ENCODE assay signal across 1 cellular context in the genomic region with DNA sequence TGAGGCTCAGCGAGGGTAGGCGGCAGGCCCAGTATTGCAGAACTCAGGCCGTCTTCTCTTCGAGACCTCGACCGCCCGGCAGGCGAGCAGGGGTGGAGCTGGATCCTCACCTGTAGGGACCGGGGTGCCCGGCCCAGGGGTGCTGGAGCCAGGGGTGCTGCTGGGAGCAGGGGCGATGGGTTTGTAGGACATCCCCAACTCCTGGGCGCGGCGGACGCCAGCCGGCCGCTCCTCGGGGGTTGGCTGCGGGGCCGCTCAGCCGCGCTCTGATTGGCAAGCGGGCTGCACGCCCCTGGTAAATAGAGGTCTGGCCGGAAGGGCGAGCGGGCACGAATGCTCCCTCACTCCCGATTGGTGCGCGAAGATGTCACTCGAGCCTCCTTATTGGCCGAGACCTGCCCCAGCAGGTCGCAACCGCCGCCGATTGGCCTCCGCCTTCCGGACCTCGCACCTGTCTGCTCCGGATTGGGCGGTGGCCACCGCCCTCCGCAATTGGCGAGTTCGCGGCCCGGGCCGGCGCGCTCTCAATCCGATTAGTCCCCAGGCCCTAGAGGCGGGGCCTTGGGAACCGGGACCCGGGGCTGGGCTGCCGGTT.
A peak's percentile ranks its signal among the peaks of the same experiment; 100 is the strongest.
TF ChIP-seq lines count a peak whose summit lies in the region.

A gene with protein sequence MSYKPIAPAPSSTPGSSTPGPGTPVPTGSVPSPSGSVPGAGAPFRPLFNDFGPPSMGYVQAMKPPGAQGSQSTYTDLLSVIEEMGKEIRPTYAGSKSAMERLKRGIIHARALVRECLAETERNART (minus strand): TSS at position 272 of the 595 bp plus-strand sequence. CDS start 80 bp downstream, at position 192.

TF ChIP-seq in HepG2, 621 proteins besides CTCF, POLR2A, EP300 and RAD21 (continued from another document and continues in another):
- TF ChIP-seq, protein P1, sequence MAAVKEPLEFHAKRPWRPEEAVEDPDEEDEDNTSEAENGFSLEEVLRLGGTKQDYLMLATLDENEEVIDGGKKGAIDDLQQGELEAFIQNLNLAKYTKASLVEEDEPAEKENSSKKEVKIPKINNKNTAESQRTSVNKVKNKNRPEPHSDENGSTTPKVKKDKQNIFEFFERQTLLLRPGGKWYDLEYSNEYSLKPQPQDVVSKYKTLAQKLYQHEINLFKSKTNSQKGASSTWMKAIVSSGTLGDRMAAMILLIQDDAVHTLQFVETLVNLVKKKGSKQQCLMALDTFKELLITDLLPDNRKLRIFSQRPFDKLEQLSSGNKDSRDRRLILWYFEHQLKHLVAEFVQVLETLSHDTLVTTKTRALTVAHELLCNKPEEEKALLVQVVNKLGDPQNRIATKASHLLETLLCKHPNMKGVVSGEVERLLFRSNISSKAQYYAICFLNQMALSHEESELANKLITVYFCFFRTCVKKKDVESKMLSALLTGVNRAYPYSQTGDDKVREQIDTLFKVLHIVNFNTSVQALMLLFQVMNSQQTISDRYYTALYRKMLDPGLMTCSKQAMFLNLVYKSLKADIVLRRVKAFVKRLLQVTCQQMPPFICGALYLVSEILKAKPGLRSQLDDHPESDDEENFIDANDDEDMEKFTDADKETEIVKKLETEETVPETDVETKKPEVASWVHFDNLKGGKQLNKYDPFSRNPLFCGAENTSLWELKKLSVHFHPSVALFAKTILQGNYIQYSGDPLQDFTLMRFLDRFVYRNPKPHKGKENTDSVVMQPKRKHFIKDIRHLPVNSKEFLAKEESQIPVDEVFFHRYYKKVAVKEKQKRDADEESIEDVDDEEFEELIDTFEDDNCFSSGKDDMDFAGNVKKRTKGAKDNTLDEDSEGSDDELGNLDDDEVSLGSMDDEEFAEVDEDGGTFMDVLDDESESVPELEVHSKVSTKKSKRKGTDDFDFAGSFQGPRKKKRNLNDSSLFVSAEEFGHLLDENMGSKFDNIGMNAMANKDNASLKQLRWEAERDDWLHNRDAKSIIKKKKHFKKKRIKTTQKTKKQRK (IDR thresholded peaks at IDR 0.05; ENCODE audit: low read length): peak; percentile 49; the same call in 1 of the 2 replicates
- TF ChIP-seq ZMYM4 (CRISPR knock-in tag; IDR thresholded peaks at IDR 0.05) (peak; percentile 44; the same call in 1 of the 2 replicates), ZNF563 (CRISPR knock-in tag; IDR thresholded peaks at IDR 0.05) (peak; percentile 67), ZNF547 (CRISPR knock-in tag; IDR thresholded peaks at IDR 0.05) (peak; percentile 17), GATAD2A (CRISPR knock-in tag; IDR thresholded peaks at IDR 0.05) (no peak), PCBP1 (IDR thresholded peaks at IDR 0.05; ENCODE audit: borderline replicate concordance, low read depth, low read length) (0 out of 2 replicates have a peak, but pooled peaks have one; percentile 1), ZNF138 (CRISPR knock-in tag; IDR thresholded peaks at IDR 0.05; ENCODE audit: low read depth) (0 out of 2 replicates have a peak, but pooled peaks have one; percentile 52), ETV5 (CRISPR knock-in tag; IDR thresholded peaks at IDR 0.05; ENCODE audit: borderline replicate concordance) (no peak), RBFOX2 (IDR thresholded peaks at IDR 0.05; ENCODE audit: low read depth, low read length) (peak; percentile 86), ZNF317 (CRISPR knock-in tag; IDR thresholded peaks at IDR 0.05) (0 out of 2 replicates have a peak, but pooled peaks have one; percentile 46), DNMT1 (CRISPR knock-in tag; IDR thresholded peaks at IDR 0.05) (no peak), ZNF737 (CRISPR knock-in tag; IDR thresholded peaks at IDR 0.05; ENCODE audit: borderline replicate concordance) (no peak), FOXJ3 (CRISPR knock-in tag; IDR thresholded peaks at IDR 0.05; ENCODE audit: borderline replicate concordance) (peak; percentile 17; the same call in 1 of the 2 replicates), ZNF431 (CRISPR knock-in tag; IDR thresholded peaks at IDR 0.05; ENCODE audit: borderline replicate concordance, low read depth) (no peak), SP1 (IDR thresholded peaks at IDR 0.05) (no peak; the same call in 1 of the 2 replicates), SP1 (CRISPR knock-in tag; IDR thresholded peaks at IDR 0.05) (peak; percentile 58; the same call in 1 of the 2 replicates), BRCA1 (CRISPR knock-in tag; IDR thresholded peaks at IDR 0.05) (peak; percentile 15; the same call in 1 of the 2 replicates), SMAD9 (CRISPR knock-in tag; IDR thresholded peaks at IDR 0.05) (0 out of 2 replicates have a peak, but pooled peaks have one; percentile 25), ZNF788 (CRISPR knock-in tag; IDR thresholded peaks at IDR 0.05; ENCODE audit: borderline replicate concordance) (peak; percentile 16; the same call in 1 of the 2 replicates), ZNF674 (CRISPR knock-in tag; IDR thresholded peaks at IDR 0.05; ENCODE audit: low read depth) (no peak), LCORL (IDR thresholded peaks at IDR 0.05) (no peak), LCORL (CRISPR knock-in tag; IDR thresholded peaks at IDR 0.05) (peak; percentile 44; the same call in 1 of the 2 replicates), FOXK1 (CRISPR knock-in tag; IDR thresholded peaks at IDR 0.05; ENCODE audit: borderline replicate concordance, low read depth) (peak; percentile 58), ZNF629 (CRISPR knock-in tag; conservative IDR thresholded peaks at IDR 0.05) (peak; percentile 100; the same call in 1 of the 2 replicates), MIXL1 (CRISPR knock-in tag; IDR thresholded peaks at IDR 0.05) (peak; percentile 1; the same call in 1 of the 2 replicates), NKX3-1 (CRISPR knock-in tag; IDR thresholded peaks at IDR 0.05) (0 out of 2 replicates have a peak, but pooled peaks have one; percentile 34), MAFF (IDR thresholded peaks at IDR 0.05; ENCODE audit: low read depth, low read length) (no peak), RFXAP (CRISPR knock-in tag; IDR thresholded peaks at IDR 0.05; ENCODE audit: borderline replicate concordance) (peak; percentile 65), ELF3 (CRISPR knock-in tag; IDR thresholded peaks at IDR 0.05) (0 out of 2 replicates have a peak, but pooled peaks have one; percentile 13), ZNF292 (CRISPR knock-in tag; IDR thresholded peaks at IDR 0.05; ENCODE audit: borderline replicate concordance, low read depth) (no peak), SAFB2 (CRISPR knock-in tag; IDR thresholded peaks at IDR 0.05; ENCODE audit: borderline replicate concordance, low read depth) (no peak; the same call in 1 of the 2 replicates), GATA4 (IDR thresholded peaks at IDR 0.05; ENCODE audit: borderline replicate concordance, low read depth) (peak; percentile 48; the same call in 1 of the 2 replicates), ZNF713 (CRISPR knock-in tag; IDR thresholded peaks at IDR 0.05) (no peak), ZBTB1 (CRISPR knock-in tag; IDR thresholded peaks at IDR 0.05; ENCODE audit: borderline replicate concordance) (no peak), ZNF746 (CRISPR knock-in tag; IDR thresholded peaks at IDR 0.05) (0 out of 2 replicates have a peak, but pooled peaks have one; percentile 71), ZNF841 (CRISPR knock-in tag; IDR thresholded peaks at IDR 0.05; ENCODE audit: borderline replicate concordance) (no peak), MEIS2 (CRISPR knock-in tag; IDR thresholded peaks at IDR 0.05) (peak; percentile 40), ZNF670 (CRISPR knock-in tag; IDR thresholded peaks at IDR 0.05; ENCODE audit: borderline replicate concordance) (no peak), ZNF883 (CRISPR knock-in tag; IDR thresholded peaks at IDR 0.05; ENCODE audit: not compliant biosample characterization) (peak; percentile 27), ZNF253 (CRISPR knock-in tag; IDR thresholded peaks at IDR 0.05; ENCODE audit: borderline replicate concordance) (0 out of 2 replicates have a peak, but pooled peaks have one; percentile 36), MED8 (CRISPR knock-in tag; IDR thresholded peaks at IDR 0.05; ENCODE audit: insufficient replicate concordance) (peak; percentile 67), SMAD3 (CRISPR knock-in tag; IDR thresholded peaks at IDR 0.05) (0 out of 2 replicates have a peak, but pooled peaks have one; percentile 23), XBP1 (CRISPR knock-in tag; IDR thresholded peaks at IDR 0.05) (peak; percentile 78; the same call in 1 of the 2 replicates)
- TF ChIP-seq, protein P2, sequence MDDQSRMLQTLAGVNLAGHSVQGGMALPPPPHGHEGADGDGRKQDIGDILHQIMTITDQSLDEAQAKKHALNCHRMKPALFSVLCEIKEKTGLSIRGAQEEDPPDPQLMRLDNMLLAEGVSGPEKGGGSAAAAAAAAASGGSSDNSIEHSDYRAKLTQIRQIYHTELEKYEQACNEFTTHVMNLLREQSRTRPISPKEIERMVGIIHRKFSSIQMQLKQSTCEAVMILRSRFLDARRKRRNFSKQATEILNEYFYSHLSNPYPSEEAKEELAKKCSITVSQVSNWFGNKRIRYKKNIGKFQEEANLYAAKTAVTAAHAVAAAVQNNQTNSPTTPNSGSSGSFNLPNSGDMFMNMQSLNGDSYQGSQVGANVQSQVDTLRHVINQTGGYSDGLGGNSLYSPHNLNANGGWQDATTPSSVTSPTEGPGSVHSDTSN (CRISPR knock-in tag; IDR thresholded peaks at IDR 0.05; ENCODE audit: borderline replicate concordance): peak; percentile 45; the same call in 1 of the 2 replicates
- TF ChIP-seq, protein P3, sequence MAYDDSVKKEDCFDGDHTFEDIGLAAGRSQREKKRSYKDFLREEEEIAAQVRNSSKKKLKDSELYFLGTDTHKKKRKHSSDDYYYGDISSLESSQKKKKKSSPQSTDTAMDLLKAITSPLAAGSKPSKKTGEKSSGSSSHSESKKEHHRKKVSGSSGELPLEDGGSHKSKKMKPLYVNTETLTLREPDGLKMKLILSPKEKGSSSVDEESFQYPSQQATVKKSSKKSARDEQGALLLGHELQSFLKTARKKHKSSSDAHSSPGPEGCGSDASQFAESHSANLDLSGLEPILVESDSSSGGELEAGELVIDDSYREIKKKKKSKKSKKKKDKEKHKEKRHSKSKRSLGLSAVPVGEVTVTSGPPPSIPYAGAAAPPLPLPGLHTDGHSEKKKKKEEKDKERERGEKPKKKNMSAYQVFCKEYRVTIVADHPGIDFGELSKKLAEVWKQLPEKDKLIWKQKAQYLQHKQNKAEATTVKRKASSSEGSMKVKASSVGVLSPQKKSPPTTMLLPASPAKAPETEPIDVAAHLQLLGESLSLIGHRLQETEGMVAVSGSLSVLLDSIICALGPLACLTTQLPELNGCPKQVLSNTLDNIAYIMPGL (CRISPR knock-in tag; IDR thresholded peaks at IDR 0.05; ENCODE audit: borderline replicate concordance in 1 of 2, low read depth in 1 of 2): peak in 1 of 2 experiments; percentile 13; a peak in 1 of 4 replicates
- TF ChIP-seq, protein P4, sequence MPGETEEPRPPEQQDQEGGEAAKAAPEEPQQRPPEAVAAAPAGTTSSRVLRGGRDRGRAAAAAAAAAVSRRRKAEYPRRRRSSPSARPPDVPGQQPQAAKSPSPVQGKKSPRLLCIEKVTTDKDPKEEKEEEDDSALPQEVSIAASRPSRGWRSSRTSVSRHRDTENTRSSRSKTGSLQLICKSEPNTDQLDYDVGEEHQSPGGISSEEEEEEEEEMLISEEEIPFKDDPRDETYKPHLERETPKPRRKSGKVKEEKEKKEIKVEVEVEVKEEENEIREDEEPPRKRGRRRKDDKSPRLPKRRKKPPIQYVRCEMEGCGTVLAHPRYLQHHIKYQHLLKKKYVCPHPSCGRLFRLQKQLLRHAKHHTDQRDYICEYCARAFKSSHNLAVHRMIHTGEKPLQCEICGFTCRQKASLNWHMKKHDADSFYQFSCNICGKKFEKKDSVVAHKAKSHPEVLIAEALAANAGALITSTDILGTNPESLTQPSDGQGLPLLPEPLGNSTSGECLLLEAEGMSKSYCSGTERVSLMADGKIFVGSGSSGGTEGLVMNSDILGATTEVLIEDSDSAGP (CRISPR knock-in tag; IDR thresholded peaks at IDR 0.05; ENCODE audit: borderline replicate concordance): peak; percentile 65; the same call in 1 of the 2 replicates
- TF ChIP-seq, protein P5, sequence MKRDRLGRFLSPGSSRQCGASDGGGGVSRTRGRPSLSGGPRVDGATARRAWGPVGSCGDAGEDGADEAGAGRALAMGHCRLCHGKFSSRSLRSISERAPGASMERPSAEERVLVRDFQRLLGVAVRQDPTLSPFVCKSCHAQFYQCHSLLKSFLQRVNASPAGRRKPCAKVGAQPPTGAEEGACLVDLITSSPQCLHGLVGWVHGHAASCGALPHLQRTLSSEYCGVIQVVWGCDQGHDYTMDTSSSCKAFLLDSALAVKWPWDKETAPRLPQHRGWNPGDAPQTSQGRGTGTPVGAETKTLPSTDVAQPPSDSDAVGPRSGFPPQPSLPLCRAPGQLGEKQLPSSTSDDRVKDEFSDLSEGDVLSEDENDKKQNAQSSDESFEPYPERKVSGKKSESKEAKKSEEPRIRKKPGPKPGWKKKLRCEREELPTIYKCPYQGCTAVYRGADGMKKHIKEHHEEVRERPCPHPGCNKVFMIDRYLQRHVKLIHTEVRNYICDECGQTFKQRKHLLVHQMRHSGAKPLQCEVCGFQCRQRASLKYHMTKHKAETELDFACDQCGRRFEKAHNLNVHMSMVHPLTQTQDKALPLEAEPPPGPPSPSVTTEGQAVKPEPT (CRISPR knock-in tag; IDR thresholded peaks at IDR 0.05; ENCODE audit: low read depth): no peak
- TF ChIP-seq, protein P6, sequence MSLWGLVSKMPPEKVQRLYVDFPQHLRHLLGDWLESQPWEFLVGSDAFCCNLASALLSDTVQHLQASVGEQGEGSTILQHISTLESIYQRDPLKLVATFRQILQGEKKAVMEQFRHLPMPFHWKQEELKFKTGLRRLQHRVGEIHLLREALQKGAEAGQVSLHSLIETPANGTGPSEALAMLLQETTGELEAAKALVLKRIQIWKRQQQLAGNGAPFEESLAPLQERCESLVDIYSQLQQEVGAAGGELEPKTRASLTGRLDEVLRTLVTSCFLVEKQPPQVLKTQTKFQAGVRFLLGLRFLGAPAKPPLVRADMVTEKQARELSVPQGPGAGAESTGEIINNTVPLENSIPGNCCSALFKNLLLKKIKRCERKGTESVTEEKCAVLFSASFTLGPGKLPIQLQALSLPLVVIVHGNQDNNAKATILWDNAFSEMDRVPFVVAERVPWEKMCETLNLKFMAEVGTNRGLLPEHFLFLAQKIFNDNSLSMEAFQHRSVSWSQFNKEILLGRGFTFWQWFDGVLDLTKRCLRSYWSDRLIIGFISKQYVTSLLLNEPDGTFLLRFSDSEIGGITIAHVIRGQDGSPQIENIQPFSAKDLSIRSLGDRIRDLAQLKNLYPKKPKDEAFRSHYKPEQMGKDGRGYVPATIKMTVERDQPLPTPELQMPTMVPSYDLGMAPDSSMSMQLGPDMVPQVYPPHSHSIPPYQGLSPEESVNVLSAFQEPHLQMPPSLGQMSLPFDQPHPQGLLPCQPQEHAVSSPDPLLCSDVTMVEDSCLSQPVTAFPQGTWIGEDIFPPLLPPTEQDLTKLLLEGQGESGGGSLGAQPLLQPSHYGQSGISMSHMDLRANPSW (CRISPR knock-in tag; IDR thresholded peaks at IDR 0.05; ENCODE audit: borderline replicate concordance): no peak; the same call in 1 of the 2 replicates
- TF ChIP-seq, protein P7, sequence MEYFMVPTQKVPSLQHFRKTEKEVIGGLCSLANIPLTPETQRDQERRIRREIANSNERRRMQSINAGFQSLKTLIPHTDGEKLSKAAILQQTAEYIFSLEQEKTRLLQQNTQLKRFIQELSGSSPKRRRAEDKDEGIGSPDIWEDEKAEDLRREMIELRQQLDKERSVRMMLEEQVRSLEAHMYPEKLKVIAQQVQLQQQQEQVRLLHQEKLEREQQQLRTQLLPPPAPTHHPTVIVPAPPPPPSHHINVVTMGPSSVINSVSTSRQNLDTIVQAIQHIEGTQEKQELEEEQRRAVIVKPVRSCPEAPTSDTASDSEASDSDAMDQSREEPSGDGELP (IDR thresholded peaks at IDR 0.05; ENCODE audit: borderline replicate concordance, low read depth): peak; percentile 65; the same call in 1 of the 2 replicates
- TF ChIP-seq, protein P8, sequence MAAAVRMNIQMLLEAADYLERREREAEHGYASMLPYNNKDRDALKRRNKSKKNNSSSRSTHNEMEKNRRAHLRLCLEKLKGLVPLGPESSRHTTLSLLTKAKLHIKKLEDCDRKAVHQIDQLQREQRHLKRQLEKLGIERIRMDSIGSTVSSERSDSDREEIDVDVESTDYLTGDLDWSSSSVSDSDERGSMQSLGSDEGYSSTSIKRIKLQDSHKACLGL (CRISPR knock-in tag; IDR thresholded peaks at IDR 0.05): 0 out of 2 replicates have a peak, but pooled peaks have one; percentile 11
